In genomic region chr5:100877277-100877676, GRCh38 we compare ENCODE assay signal across 1 cellular context.
TF ChIP-seq lines count a peak whose summit lies in the region.

No MANE protein-coding gene starts in this region.

TF ChIP-seq in GM12878, 131 proteins besides CTCF, POLR2A, EP300 and RAD21:
- no peak for TF ChIP-seq RELB (IDR thresholded peaks at IDR 0.05; ENCODE audit: low read depth)
- TF ChIP-seq CEBPB (IDR thresholded peaks at IDR 0.05; ENCODE audit: borderline replicate concordance in 1 of 2, low read depth in 2 of 2, low read length in 2 of 2) = no peak
- TF ChIP-seq SP1 (IDR thresholded peaks at IDR 0.05; ENCODE audit: low read depth, low read length) = no peak
- no peak for TF ChIP-seq SIX5 (IDR thresholded peaks at IDR 0.05; ENCODE audit: low read depth, low read length, severe bottlenecking)
- no peak for TF ChIP-seq KLF5 (IDR thresholded peaks at IDR 0.05; ENCODE audit: partially characterized antibody)
- TF ChIP-seq SRF (IDR thresholded peaks at IDR 0.05; ENCODE audit: low read depth in 2 of 2, low read length in 2 of 2) = no peak
- no peak for TF ChIP-seq SMAD1 (IDR thresholded peaks at IDR 0.05; ENCODE audit: low read depth, partially characterized antibody)
- TF ChIP-seq PRDM15 (CRISPR knock-in tag; IDR thresholded peaks at IDR 0.05) = no peak
- no peak for TF ChIP-seq NRF1 (conservative IDR thresholded peaks at IDR 0.05; ENCODE audit: low read depth, low read length)
- TF ChIP-seq PAX5 (IDR thresholded peaks at IDR 0.05; ENCODE audit: borderline replicate concordance, low read depth, low read length) = no peak
- TF ChIP-seq BMI1 (IDR thresholded peaks at IDR 0.05; ENCODE audit: borderline replicate concordance) = no peak
